ENCODE assay signal across 1 cellular context in genomic region chr7:155162422-155162821, GRCh38.
A peak's percentile ranks its signal among the peaks of the same experiment; 100 is the strongest.
TF ChIP-seq lines count a peak whose summit lies in the region.

No MANE protein-coding gene starts in this region.

TF ChIP-seq in K562, 482 proteins besides CTCF, POLR2A, EP300 and RAD21 (continued from another document):
- TF ChIP-seq ZNF175 (CRISPR knock-in tag; IDR thresholded peaks at IDR 0.05; ENCODE audit: low read depth) (no peak), ZNF277 (CRISPR knock-in tag; IDR thresholded peaks at IDR 0.05; ENCODE audit: borderline replicate concordance) (no peak), C11orf30 (IDR thresholded peaks at IDR 0.05; ENCODE audit: low read depth) (peak; percentile 59), ZNF592 (IDR thresholded peaks at IDR 0.05) (no peak), NR2F6 (CRISPR knock-in tag; IDR thresholded peaks at IDR 0.05) (no peak), TEAD4 (IDR thresholded peaks at IDR 0.05; ENCODE audit: low read length) (no peak), TEAD4 (CRISPR knock-in tag; IDR thresholded peaks at IDR 0.05; ENCODE audit: borderline replicate concordance) (no peak), SMAD3 (CRISPR knock-in tag; conservative IDR thresholded peaks at IDR 0.05) (no peak)
